Comparison of ENCODE assay signal across 27 cellular contexts in the genomic region with DNA sequence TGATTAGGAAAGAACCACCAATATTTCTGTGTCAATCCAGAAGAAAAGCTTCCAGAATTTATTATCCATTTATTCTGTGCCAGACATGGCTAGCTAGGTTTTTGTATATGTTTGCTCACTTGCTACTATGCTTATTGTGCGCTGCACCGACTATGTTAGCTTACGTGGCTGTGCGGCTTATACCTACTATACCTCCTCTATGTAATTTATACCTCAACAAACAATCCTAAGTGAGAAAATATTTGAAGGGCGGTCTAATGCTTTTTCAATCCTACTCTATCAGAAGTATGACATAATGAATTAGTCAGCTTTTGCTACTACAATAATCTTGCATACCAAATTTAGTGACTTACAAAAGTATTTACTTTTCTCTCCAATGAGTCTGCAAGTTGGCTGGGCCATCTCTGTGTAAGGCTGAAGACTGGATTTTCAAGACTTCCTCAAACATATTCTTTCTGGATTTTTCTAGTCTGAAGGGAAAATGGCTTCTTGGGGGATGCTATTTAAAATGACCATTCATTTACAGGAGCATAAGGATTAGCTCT.
"Had no signal": no experiment of that assay in that cellular context is flagged by ENCODE, and none has a peak within 500 bp of the region (broad histone marks: within the 10 kb centered on the region; RNA-seq: fewer than 3 reads in every experiment).

No MANE protein-coding gene starts in this region.

- H3K4me1 ChIP-seq: body of pancreas, parathyroid adenoma, psoas muscle, sigmoid colon had no signal

- H3K27ac Mint-ChIP-seq: activated B cell treated with CpG ODN at 0.5 μM for 24 hours; activated naive CD4-positive, alpha-beta T cell treated with anti-CD3 and anti-CD28 coated beads, Interleukin-2, amount 50 U/mL, for 72 hours; activated T-cell treated with anti-CD3 and anti-CD28 coated beads, Interleukin-2, amount 50 U/mL, for 72 hours; naive B cell; stimulated activated effector memory CD8-positive, alpha-beta T cell treated with anti-CD3 and anti-CD28 coated beads, Interleukin-12 subunit alpha, Interleukin-12 subunit beta, amount 100 ng/mL, for 72 hours; stimulated activated naive CD8-positive, alpha-beta T cell treated with anti-CD3 and anti-CD28 coated beads, Interleukin-15, Interleukin-2, amounts not matched to agents 100 ng/mL and 50 ng/mL, for 24 hours; T-helper 2 cell treated with Interferon-gamma antibody and Interleukin-4, amounts not matched to agents 5 μg/mL and 100 μg/mL, for 36 hours had no signal

- ATAC-seq: activated naive CD4-positive, alpha-beta T cell treated with anti-CD3 and anti-CD28 coated beads, Interleukin-2, amount 50 U/mL, for 72 hours; activated T-cell treated with anti-CD3 and anti-CD28 coated beads, Interleukin-2, amount 50 U/mL, for 72 hours; body of pancreas; esophagus mucosa; left cardiac atrium; psoas muscle; stimulated activated effector memory CD8-positive, alpha-beta T cell treated with anti-CD3 and anti-CD28 coated beads, Interleukin-12 subunit alpha, Interleukin-12 subunit beta, amount 100 ng/mL, for 72 hours had no signal

- H3K36me3 ChIP-seq: cardiac muscle cell, sigmoid colon, thoracic aorta had no signal

- H3K27me3 ChIP-seq: body of pancreas, cardiac muscle cell, sigmoid colon had no signal

- H3K9me3 ChIP-seq: body of pancreas, psoas muscle, sigmoid colon, thoracic aorta had no signal

- H3K4me1 Mint-ChIP-seq: activated B cell treated with CpG ODN at 0.5 μM for 24 hours; naive B cell; stimulated activated effector memory CD8-positive, alpha-beta T cell treated with anti-CD3 and anti-CD28 coated beads, Interleukin-12 subunit alpha, Interleukin-12 subunit beta, amount 100 ng/mL, for 72 hours had no signal

- H3K9me3 Mint-ChIP-seq: activated naive CD4-positive, alpha-beta T cell treated with anti-CD3 and anti-CD28 coated beads, Interleukin-2, amount 50 U/mL, for 72 hours; activated T-cell treated with anti-CD3 and anti-CD28 coated beads, Interleukin-2, amount 50 U/mL, for 72 hours; stimulated activated effector memory CD8-positive, alpha-beta T cell treated with anti-CD3 and anti-CD28 coated beads, Interleukin-12 subunit alpha, Interleukin-12 subunit beta, amount 100 ng/mL, for 72 hours; stimulated activated naive CD8-positive, alpha-beta T cell treated with anti-CD3 and anti-CD28 coated beads, Interleukin-15, Interleukin-2, amounts not matched to agents 100 ng/mL and 50 ng/mL, for 24 hours; T-helper 2 cell treated with Interferon-gamma antibody and Interleukin-4, amounts not matched to agents 5 μg/mL and 100 μg/mL, for 36 hours had no signal

- H3K27ac ChIP-seq: body of pancreas, cardiac muscle cell, parathyroid adenoma, psoas muscle, sigmoid colon, thoracic aorta had no signal

- DNase-seq: activated B cell treated with CpG ODN at 0.5 μM for 24 hours; activated naive CD4-positive, alpha-beta T cell; activated T-cell treated with anti-CD3 and anti-CD28 coated beads for 4 hours; activated T-cell treated with anti-CD3 and anti-CD28 coated beads, Interleukin-2, amount 50 U/mL, for 72 hours; body of pancreas; cortex of kidney; foreskin melanocyte; islet precursor cell; left cardiac atrium; mammary epithelial cell; naive B cell; nucleus accumbens; psoas muscle; sigmoid colon; small intestine; stimulated activated CD4-positive, alpha-beta T cell treated with anti-CD3 and anti-CD28 coated beads, Interleukin-4, amount 100 ng/mL, for 24 hours; trophoblast cell had no signal

- H3K36me3 Mint-ChIP-seq: activated naive CD4-positive, alpha-beta T cell treated with anti-CD3 and anti-CD28 coated beads, Interleukin-2, amount 50 U/mL, for 72 hours; naive B cell; stimulated activated effector memory CD8-positive, alpha-beta T cell treated with anti-CD3 and anti-CD28 coated beads, Interleukin-12 subunit alpha, Interleukin-12 subunit beta, amount 100 ng/mL, for 72 hours had no signal

- H3K27me3 Mint-ChIP-seq: activated B cell treated with CpG ODN at 0.5 μM for 24 hours; naive B cell; stimulated activated naive CD8-positive, alpha-beta T cell treated with anti-CD3 and anti-CD28 coated beads, Interleukin-15, Interleukin-2, amounts not matched to agents 100 ng/mL and 50 ng/mL, for 24 hours had no signal

- H3K4me3 Mint-ChIP-seq: activated B cell treated with CpG ODN at 0.5 μM for 24 hours; activated T-cell treated with anti-CD3 and anti-CD28 coated beads, Interleukin-2, amount 50 U/mL, for 72 hours; naive B cell; stimulated activated effector memory CD8-positive, alpha-beta T cell treated with anti-CD3 and anti-CD28 coated beads, Interleukin-12 subunit alpha, Interleukin-12 subunit beta, amount 100 ng/mL, for 72 hours; stimulated activated naive CD8-positive, alpha-beta T cell treated with anti-CD3 and anti-CD28 coated beads, Interleukin-15, Interleukin-2, amounts not matched to agents 100 ng/mL and 50 ng/mL, for 24 hours; T-helper 2 cell treated with Interferon-gamma antibody and Interleukin-4, amounts not matched to agents 5 μg/mL and 100 μg/mL, for 36 hours had no signal

- H3K4me3 ChIP-seq: body of pancreas, cardiac muscle cell, psoas muscle, sigmoid colon, thoracic aorta had no signal

- H3K9ac ChIP-seq: parathyroid adenoma had no signal

- H3K79me2 ChIP-seq: parathyroid adenoma had no signal

- FAIRE-seq: endothelial cell of umbilical vein, small intestine, urothelium cell line had no signal

- H2AFZ ChIP-seq: parathyroid adenoma had no signal
